ENCODE assay signal across 17 cellular contexts in genomic region chr6:27168586-27169443, GRCh38.
DNase-seq lines count a peak whose midpoint lies in the region; ATAC-seq and TF ChIP-seq lines count a peak whose summit lies in the region.
"Had no signal": no experiment of that assay in that cellular context is flagged by ENCODE, and none has a peak within 500 bp of the region (broad histone marks: within the 10 kb centered on the region; RNA-seq: fewer than 3 reads in every experiment).

No MANE protein-coding gene starts in this region.

- no peak for ATAC-seq in naive thymus-derived CD8-positive, alpha-beta T cell
- ATAC-seq in GM19023 (IDR thresholded peaks at IDR 0.05; ENCODE audit: unreplicated experiment) (no peak), HG02840 (IDR thresholded peaks at IDR 0.05; ENCODE audit: low FRiP score, unreplicated experiment) (no peak)

- H3K36me3 ChIP-seq in mammary epithelial cell (ENCODE audit: insufficient read depth, low read length), result no peaks in the 10 kb centered on the region
- H3K36me3 ChIP-seq: right atrium auricular region, thyroid gland had no signal

- H3K79me2 ChIP-seq in mammary epithelial cell (ENCODE audit: insufficient read depth, low read length), result no peaks in the 10 kb centered on the region

- peaks cover 8% of the 10 kb centered on the region for H3K4me1 ChIP-seq in mammary epithelial cell (ENCODE audit: insufficient read depth, low read length)
- H3K4me1 ChIP-seq: right atrium auricular region, thyroid gland had no signal

- POLR2A ChIA-PET in naive thymus-derived CD8-positive, alpha-beta T cell (lab: Charles Lee), result no interaction called here

- 87% methylated on average over 5 of the region's 5 CpGs for WGBS in mammary epithelial cell (ENCODE audit: low coverage, missing lambda C conversion rate)

- no peak overlapping the region for H3K27ac Mint-ChIP-seq in naive thymus-derived CD8-positive, alpha-beta T cell

- peaks cover 0 to 5% (median 0%) of the 10 kb centered on the region in 5 donors for H3K27me3 Mint-ChIP-seq in naive thymus-derived CD8-positive, alpha-beta T cell

- no TSS peak for BruUV-seq in mammary epithelial cell (replicated peaks; lab: Mats Ljungman, UMichigan)

- in situ Hi-C loops in mammary epithelial cell (cut with MboI; ENCODE audit: low sequenced_read_pairs in 2 of 2), result loop anchor here in 1 of 2 donors (25.0 kb wide), 1 partner anchor 718 kb away; a partner anchor contains a TSS

- H3K27me3 ChIP-seq in mammary epithelial cell (ENCODE audit: insufficient read depth, low read length), result no peaks in the 10 kb centered on the region
- H3K27me3 ChIP-seq: right atrium auricular region, thyroid gland had no signal

- no peaks in the 10 kb centered on the region for H4K20me1 ChIP-seq in mammary epithelial cell (ENCODE audit: insufficient read depth, low read length)

- no peaks in the 10 kb centered on the region for H3K4me1 Mint-ChIP-seq in naive thymus-derived CD8-positive, alpha-beta T cell

- intact Hi-C loops in mammary epithelial cell (cut with micrococcal nuclease), result no loop called here

- dilution Hi-C loops in mammary epithelial cell (cut with HindIII; ENCODE audit: low sequenced_read_pairs), result no loop called here

- peaks cover 0 to 4% (median 0%) of the 10 kb centered on the region in 9 donors for H3K9me3 Mint-ChIP-seq in naive thymus-derived CD8-positive, alpha-beta T cell

- TF ChIP-seq CTCF in mammary epithelial cell (conservative IDR thresholded peaks at IDR 0.05 in 1 of 2, IDR thresholded peaks at IDR 0.05 in 1 of 2; ENCODE audit: extremely low read depth in 1 of 2, insufficient read depth in 1 of 2, low read depth in 1 of 2, low read length in 2 of 2), result no peak

- H3K4me3 ChIP-seq in mammary epithelial cell (replicated peaks in 1 of 3; ENCODE audit: insufficient read depth in 1 of 3, low read depth in 2 of 3, low read length in 3 of 3), result no peak overlapping the region
- H3K4me3 ChIP-seq: right atrium auricular region, thyroid gland had no signal

- DNase-seq in AG20443 (ENCODE audit: low spot score) (peak; percentile 54), LHCN-M2 (ENCODE audit: low read depth) (peak; percentile 89), mammary epithelial cell (peak; percentile 73), left kidney (ENCODE audit: low read depth, low spot score) (peak; percentile 58)
- no peak for DNase-seq in naive thymus-derived CD8-positive, alpha-beta T cell
- no peak for DNase-seq in activated CD8-positive, alpha-beta memory T cell treated with anti-CD3 and anti-CD28 coated beads, Interleukin-2, amount 50 U/mL, for 4 hours
- DNase-seq: activated CD4-positive, alpha-beta T cell treated with anti-CD3 and anti-CD28 coated beads, Interleukin-2, amount 50 U/mL, for 1 hour; activated naive CD4-positive, alpha-beta T cell; GOT3; hippocampal formation; NCI-H345; SIG-M5; thyroid gland had no signal

- H3K9me3 ChIP-seq in mammary epithelial cell (replicated peaks; ENCODE audit: insufficient read depth, low read length), result no peaks in the 10 kb centered on the region
- H3K9me3 ChIP-seq: right atrium auricular region, thyroid gland had no signal

- peaks cover 0 to 5% (median 0%) of the 10 kb centered on the region in 3 donors for H3K36me3 Mint-ChIP-seq in naive thymus-derived CD8-positive, alpha-beta T cell

- no peak overlapping the region for H3K4me3 Mint-ChIP-seq in naive thymus-derived CD8-positive, alpha-beta T cell

- H3K9ac ChIP-seq in mammary epithelial cell (ENCODE audit: insufficient read depth, low read length), result no peak overlapping the region

- H3K27ac ChIP-seq in mammary epithelial cell (ENCODE audit: insufficient read depth, low read depth, low read length), result no peak overlapping the region
- H3K27ac ChIP-seq: C4-2B, right atrium auricular region, thyroid gland had no signal

- peak overlapping the region; percentile 26 for H3K4me2 ChIP-seq in mammary epithelial cell (ENCODE audit: insufficient read depth, low read depth, low read length)

- CTCF ChIA-PET in mammary epithelial cell (lab: Charles Lee; ENCODE audit: low non-redundant PET), result no interaction called here

- peak overlapping the region; percentile 54 for H2AFZ ChIP-seq in mammary epithelial cell (ENCODE audit: low read depth, low read length)

Comparison
In these comparisons a context has a peak if more than half of its experiments do, and no peak if none do; other contexts are left out.
1. DNase-seq: peak in AG20443 (single experiment), LHCN-M2 (single experiment), mammary epithelial cell (single experiment) and left kidney (single experiment); none in naive thymus-derived CD8-positive, alpha-beta T cell (0 of 10) and activated CD8-positive, alpha-beta memory T cell treated with anti-CD3 and anti-CD28 coated beads, Interleukin-2, amount 50 U/mL, for 4 hours (single experiment).